Comparison of ENCODE assay signal across 11 cellular contexts in genomic region chr7:98110249-98111022, GRCh38. TPM values are rescaled to one million over a fixed set of nuclear protein-coding genes. Genes with fewer than 3 reads are reported as not detected.
DNase-seq lines count a peak whose midpoint lies in the region; ATAC-seq, FAIRE-seq and TF ChIP-seq lines count a peak whose summit lies in the region.
"Had no signal": no experiment of that assay in that cellular context is flagged by ENCODE, and none has a peak within 500 bp of the region (broad histone marks: within the 10 kb centered on the region; RNA-seq: fewer than 3 reads in every experiment).

No MANE protein-coding gene starts in this region.

- H3K36me3 ChIP-seq in IMR-90 (ENCODE audit: control insufficient read depth, insufficient read depth, low read length) (no peaks in the 10 kb centered on the region), GM12878 (ENCODE audit: control insufficient read depth in 2 of 2, insufficient read depth in 2 of 2, low read length in 1 of 2) (no peaks in the 10 kb centered on the region), iPS-15b (ENCODE audit: control insufficient read depth, insufficient read depth, low read length) (peaks cover 2% of the 10 kb centered on the region)

- H3K4me3 ChIP-seq in IMR-90 (ENCODE audit: insufficient read depth, low read depth, low read length) (no peak overlapping the region), GM12878 (no peak overlapping the region), iPS-15b (ENCODE audit: low read depth, low read length) (peak overlapping the region; percentile 16)

- no peak overlapping the region for H2BK5ac ChIP-seq in IMR-90 (ENCODE audit: low read depth, low read length, poor library complexity, severe bottlenecking)

- ATAC-seq in IMR-90 (ENCODE audit: low read depth) (no peak), GM12878 (no peak), GM19395 (IDR thresholded peaks at IDR 0.05; ENCODE audit: unreplicated experiment) (no peak), omental fat pad (ENCODE audit: low FRiP score) (no peak), HG03565 (IDR thresholded peaks at IDR 0.05; ENCODE audit: unreplicated experiment) (no peak)

- H3K4me1 ChIP-seq in IMR-90 (ENCODE audit: control insufficient read depth, insufficient read depth, low read length): no peaks in the 10 kb centered on the region
- H3K4me1 ChIP-seq in GM12878 (ENCODE audit: control insufficient read depth, insufficient read depth, low read length): no peaks in the 10 kb centered on the region
- H3K4me1 ChIP-seq in iPS-15b (ENCODE audit: control insufficient read depth, insufficient read depth, low read length): peaks cover 11% of the 10 kb centered on the region

- SMC1A ChIA-PET in GM12878 (lab: Charles Lee; ENCODE audit: uncharacterized antibody, unreplicated experiment): interaction anchor here (0.7 to 6.5 kb wide), 16 partner anchors 9 to 1009 kb away, joined by 3 to 82 read pairs (median 5); no protein-coding TSS in a partner anchor

- TF ChIP-seq POLR2A in IMR-90 (IDR thresholded peaks at IDR 0.05; ENCODE audit: low read depth, low read length) (no peak), GM12878 (IDR thresholded peaks at IDR 0.05; ENCODE audit: low read depth, low read length) (no peak)

- no peak overlapping the region for H4K8ac ChIP-seq in IMR-90 (ENCODE audit: low read depth in 2 of 2, low read length in 2 of 2)

- H2AFZ ChIP-seq in IMR-90 (replicated peaks; ENCODE audit: low read length, poor library complexity): no peak overlapping the region
- no peak overlapping the region for H2AFZ ChIP-seq in GM12878 (ENCODE audit: control insufficient read depth, low read depth, low read length)

- H3K14ac ChIP-seq in IMR-90 (replicated peaks; ENCODE audit: low read depth, low read length): no peak overlapping the region

- no peaks in the 10 kb centered on the region for H3K27me3 ChIP-seq in IMR-90 (ENCODE audit: control insufficient read depth, insufficient read depth, low read length)
- H3K27me3 ChIP-seq in GM12878 (replicated peaks in 1 of 2; ENCODE audit: control insufficient read depth in 2 of 2, insufficient read depth in 2 of 2, low read length in 1 of 2): no peaks in the 10 kb centered on the region
- no peaks in the 10 kb centered on the region for H3K27me3 ChIP-seq in iPS-15b (ENCODE audit: control insufficient read depth, insufficient read depth, low read length)

- no peak overlapping the region for H4K91ac ChIP-seq in IMR-90 (ENCODE audit: insufficient read depth, low read depth, low read length)

- H3K79me1 ChIP-seq in IMR-90 (ENCODE audit: low read depth in 1 of 2, low read length in 2 of 2): peaks cover 16 to 23% of the 10 kb centered on the region in 2 experiments; a peak in 3 of 4 replicates

- intact Hi-C loops in IMR-90 (cut with micrococcal nuclease): loop anchor here (10.0 kb wide), 1 partner anchor 734 kb away; no protein-coding TSS in a partner anchor
- intact Hi-C loops in GM12878 (cut with micrococcal nuclease; ENCODE audit: unreplicated experiment): no loop called here

- H3K27ac ChIP-seq in IMR-90 (ENCODE audit: insufficient read depth, low read length) (no peak overlapping the region), GM12878 (ENCODE audit: control insufficient read depth, insufficient read depth) (no peak overlapping the region)

- H3K23ac ChIP-seq in IMR-90 (ENCODE audit: low read depth, low read length): 0 out of 2 replicates have a peak overlapping the region, but pooled peaks have one; percentile 16

- no peak overlapping the region for H2BK15ac ChIP-seq in IMR-90 (ENCODE audit: low read depth, low read length)

- POLR2A ChIA-PET in IMR-90 (lab: Charles Lee; ENCODE audit: unreplicated experiment) (no interaction called here), GM12878 (lab: Charles Lee) (interaction anchor here (0.6 to 1.6 kb wide), 11 partner anchors 9 to 289 kb away, joined by 3 to 6 read pairs (median 3); no protein-coding TSS in a partner anchor)

- dilution Hi-C loops in IMR-90 (cut with HindIII; ENCODE audit: low sequenced_read_pairs, unreplicated experiment): no loop called here

- TF ChIP-seq CTCF in IMR-90 (conservative IDR thresholded peaks at IDR 0.05; ENCODE audit: low read depth, low read length) (no peak), GM12878 (IDR thresholded peaks at IDR 0.05 in 2 of 3, conservative IDR thresholded peaks at IDR 0.05 in 1 of 3; ENCODE audit: control insufficient read depth in 2 of 3, extremely low read depth in 1 of 3, insufficient read depth in 1 of 3, low read depth in 3 of 3, low read length in 3 of 3) (no peak), omental fat pad (IDR thresholded peaks at IDR 0.05) (no peak)

- 53% methylated on average over 2 of the region's 11 CpGs; no CpG with 5 or more reads in 1 of the 2 experiments for WGBS in IMR-90 (ENCODE audit: extremely low coverage in 2 of 2, insufficient read length in 1 of 2), 2 experiments
- 95% methylated on average over 11 of the region's 11 CpGs for WGBS in GM12878 (ENCODE audit: insufficient coverage, insufficient replicate concordance, low lambda C conversion rate, missing lambda C conversion rate)

- no peaks in the 10 kb centered on the region for H3K9me1 ChIP-seq in IMR-90 (ENCODE audit: insufficient read depth, low read length)

- 0 out of 2 replicates have a peak, but pooled peaks cover 2% of the 10 kb centered on the region for H4K20me1 ChIP-seq in IMR-90 (ENCODE audit: insufficient read depth, low read length)
- H4K20me1 ChIP-seq in GM12878 (ENCODE audit: control insufficient read depth, insufficient read depth): no peaks in the 10 kb centered on the region; the same call in 1 of the 2 replicates

- no peak overlapping the region for H3K4ac ChIP-seq in IMR-90 (ENCODE audit: low read depth, low read length)

- H3K4me2 ChIP-seq in IMR-90 (ENCODE audit: low read depth, low read length): peak overlapping the region; percentile 22; the same call in 1 of the 2 replicates
- H3K4me2 ChIP-seq in GM12878 (ENCODE audit: control insufficient read depth, insufficient read depth): no peak overlapping the region

- no peak overlapping the region for H4K5ac ChIP-seq in IMR-90 (ENCODE audit: low read depth, low read length)

- H3K56ac ChIP-seq in IMR-90 (ENCODE audit: extremely low read depth, insufficient read depth, low read length): no peak overlapping the region

- TF ChIP-seq RAD21 in IMR-90 (IDR thresholded peaks at IDR 0.05; ENCODE audit: low read length) (no peak), GM12878 (IDR thresholded peaks at IDR 0.05; ENCODE audit: insufficient read depth, low read depth, low read length) (no peak)

- in situ Hi-C loops in IMR-90 (cut with MboI; ENCODE audit: low sequenced_read_pairs): no loop called here
- in situ Hi-C loops in GM12878 (cut with MboI): no loop called here
- in situ Hi-C loops in G401 (cut with HindIII; ENCODE audit: low sequenced_read_pairs): no loop called here

- H2AK9ac ChIP-seq in IMR-90 (replicated peaks; ENCODE audit: low read depth, low read length, poor library complexity): no peak overlapping the region

- H2BK120ac ChIP-seq in IMR-90 (ENCODE audit: low read depth, low read length): no peak overlapping the region

- RAD21 ChIA-PET in GM12878 (lab: Charles Lee; ENCODE audit: unreplicated experiment): interaction anchor here (0.8 to 3.5 kb wide), 11 partner anchors 9 to 92 kb away, joined by 3 to 24 read pairs (median 7); no protein-coding TSS in a partner anchor

- CTCF ChIA-PET in IMR-90 (lab: Yijun Ruan, JAX) (interaction anchor here (0.6 to 2.5 kb wide), 6 partner anchors 9 to 784 kb away, joined by 3 to 6 read pairs (median 4); no protein-coding TSS in a partner anchor), GM12878 (lab: Yijun Ruan, JAX) (interaction anchor here (0.6 to 6.3 kb wide), 16 partner anchors 8 to 291 kb away, joined by 3 to 128 read pairs (median 3); partner anchors contain the start of gene BAIAP2L1)

- peaks cover 7% of the 10 kb centered on the region for H3K79me2 ChIP-seq in GM12878 (ENCODE audit: control insufficient read depth, insufficient read depth, low read length)

- no peak overlapping the region for H2BK20ac ChIP-seq in IMR-90 (ENCODE audit: low read depth, low read length)

- TF ChIP-seq EP300 in GM12878 (IDR thresholded peaks at IDR 0.05; ENCODE audit: borderline replicate concordance in 1 of 2, control insufficient read depth in 1 of 2, low read depth in 2 of 2, low read length in 2 of 2): no peak

- BruUV-seq in IMR-90 (replicated peaks; lab: Mats Ljungman, UMichigan) (no TSS peak), GM12878 (replicated peaks; lab: Mats Ljungman, UMichigan) (TSS peak; percentile 17)

- DNase-seq in IMR-90: peak; percentile 9
- DNase-seq in GM12878 (ENCODE audit: low read depth, low spot score): no peak
- peak; percentile 66 for DNase-seq in pons (ENCODE audit: low spot score)
- DNase-seq in omental fat pad (ENCODE audit: low spot score): no peak
- no peak for DNase-seq in G401 (ENCODE audit: low spot score)
- DNase-seq: activated CD8-positive, alpha-beta memory T cell treated with anti-CD3 and anti-CD28 coated beads, Interleukin-2, amount 50 U/mL, for 4 hours; DMS79 treated with DMSO at 0.1 percent for 48 hours; NCI-H2171 treated with DMSO at 0.1 percent for 48 hours had no signal

- H3K9me3 ChIP-seq in IMR-90 (ENCODE audit: control insufficient read depth, insufficient read depth, low read length) (no peaks in the 10 kb centered on the region), GM12878 (replicated peaks; ENCODE audit: control insufficient read depth, insufficient read depth, low read length) (no peaks in the 10 kb centered on the region; the same call in 2 of the 3 replicates), iPS-15b (ENCODE audit: control insufficient read depth, insufficient read depth, low read length) (no peaks in the 10 kb centered on the region)

- no peak for FAIRE-seq in GM12878 (lab: Jason Lieb, UNC)

- H3K9ac ChIP-seq in IMR-90 (ENCODE audit: low read depth, low read length) (no peak overlapping the region), GM12878 (ENCODE audit: control insufficient read depth, insufficient read depth, low read length) (no peak overlapping the region), iPS-15b (ENCODE audit: low read depth, low read length) (no peak overlapping the region)

- H2AK5ac ChIP-seq in IMR-90 (ENCODE audit: low read depth, low read length): no peak overlapping the region

- no peak overlapping the region for H3K18ac ChIP-seq in IMR-90 (ENCODE audit: low read depth, low read length)

RNA-seq across cellular contexts. Expression of gene LMTK2, which starts 3.8 kb away (rescaled TPM):
- total RNA-seq in IMR-90 (2012; rRNA removed) (5.0 and 5.3 TPM in 2 replicates), GM12878 (2014; rRNA removed) (4.9 and 5.2 TPM in 2 replicates), GM12878 (2014; rRNA removed; fragmentation: Illumina TruSeq; extraction: Trizol) (4.4 and 4.6 TPM in 2 replicates), GM12878 (2021) (7.9 and 8.7 TPM in 2 replicates), omental fat pad (10 to 100 TPM; 11.0 to 15.8 (median 12.0) TPM)
- polyA plus RNA-seq in IMR-90 (2012; rRNA removed) (4.2 and 4.4 TPM in 2 replicates), GM12878 (2011; rRNA removed) (4.0 and 4.6 TPM in 2 replicates), GM12878 (2014; fragmentation: Illumina TruSeq; extraction: Trizol) (4.1 and 4.6 TPM in 2 replicates), GM12878 (2014; fragmentation: Nextera tagmentation; extraction: Ambion mirVana) (1 to 10 TPM in 1 of 2 experiments, under 1 TPM in 1; 0.68 to 1.1 TPM), GM12878 (2014; rRNA removed) (4.7 and 5.0 TPM in 2 replicates), GM12878 (2016; fragmentation: Nextera tagmentation; extraction: Ambion mirVana) (1 to 10 TPM; 2.7 to 3.6 TPM)
- polyA plus RNA-seq in IMR-90 (2012; cell fraction: cytosol; rRNA removed): 1.9 and 2.9 TPM in 2 replicates
- 7.0 and 7.3 TPM in 2 replicates for polyA plus RNA-seq in IMR-90 (2012; cell fraction: nucleus; rRNA removed; ENCODE audit: low replicate concordance)
- total RNA-seq in GM12878 (2013; cell fraction: nucleolus; rRNA removed): 12.4 and 13.5 TPM in 2 replicates
- polyA plus RNA-seq in GM12878 (2011; ENCODE audit: low read depth): 1.8 TPM
- 4.2 and 4.8 TPM in 2 replicates for polyA plus RNA-seq in GM12878 (2011; cell fraction: cytosol; rRNA removed)
- 6.7 and 9.7 TPM in 2 replicates for polyA plus RNA-seq in GM12878 (2011; cell fraction: nucleus; rRNA removed)
- polyA plus RNA-seq in GM12878 (2012): 2.6 and 4.1 TPM in 2 replicates
- 5.9 and 9.8 TPM in 2 replicates for polyA minus RNA-seq in GM12878 (2011; rRNA and poly(A)+ RNA removed)
- polyA minus RNA-seq in GM12878 (2011; cell fraction: cytosol; rRNA and poly(A)+ RNA removed): 6.5 and 6.8 TPM in 2 replicates
- polyA minus RNA-seq in GM12878 (2011; cell fraction: nucleus; rRNA and poly(A)+ RNA removed): 4.4 and 7.7 TPM in 2 replicates
- 5.8 and 9.4 TPM in 2 replicates for total RNA-seq in G401 (2014; rRNA removed; shearing (Covaris generic))

Comparison
In these comparisons a context has a peak if more than half of its experiments do, and no peak if none do; other contexts are left out.
1. DNase-seq: peak in IMR-90 (single experiment) and pons (single experiment); none in GM12878 (single experiment), omental fat pad (single experiment) and G401 (single experiment).